Comparison of ENCODE assay signal across 18 cellular contexts in genomic region chr5:172165465-172165864, GRCh38. TPM values are rescaled to one million over a fixed set of nuclear protein-coding genes. Genes with fewer than 3 reads are reported as not detected.
DNase-seq lines count a peak whose midpoint lies in the region; ATAC-seq lines count a peak whose summit lies in the region.
"Had no signal": no experiment of that assay in that cellular context is flagged by ENCODE, and none has a peak within 500 bp of the region (broad histone marks: within the 10 kb centered on the region; RNA-seq: fewer than 3 reads in every experiment).

No MANE protein-coding gene starts in this region.

- no peaks in the 10 kb centered on the region for H3K27me3 Mint-ChIP-seq in activated CD4-positive, alpha-beta memory T cell treated with anti-CD3 and anti-CD28 coated beads for 36 hours
- H3K27me3 Mint-ChIP-seq in activated CD4-positive, alpha-beta memory T cell treated with anti-CD3 and anti-CD28 coated beads, Interleukin-2, amount 10 ng/mL, durations not matched to agents 7 days and 5 days = no peaks in the 10 kb centered on the region
- H3K27me3 Mint-ChIP-seq in activated T-helper 17 cell treated with anti-CD3 and anti-CD28 coated beads, Interleukin-2, amount 50 U/mL, for 72 hours = no peaks in the 10 kb centered on the region
- no peaks in the 10 kb centered on the region for H3K27me3 Mint-ChIP-seq in stimulated activated naive B cell treated with anti-CD40 and anti-IgM and Interleukin-4, amounts not matched to agents 10 μg/mL and 1 μg/mL and 100 μg/mL, for 72 hours
- no peaks in the 10 kb centered on the region for H3K27me3 Mint-ChIP-seq in activated T-cell treated with anti-CD3 and anti-CD28 coated beads, Interleukin-2, amount 50 U/mL, for 72 hours (ENCODE audit: low read depth)

- CTCF ChIA-PET in activated CD4-positive, alpha-beta memory T cell treated with anti-CD3 and anti-CD28 coated beads for 36 hours (lab: Charles Lee) = interaction anchor here (0.8 to 1.6 kb wide), 3 partner anchors 9 to 22 kb away, joined by 3 to 4 read pairs (median 3); no protein-coding TSS in a partner anchor
- CTCF ChIA-PET in activated CD4-positive, alpha-beta memory T cell treated with anti-CD3 and anti-CD28 coated beads, Interleukin-2, amount 10 ng/mL, durations not matched to agents 7 days and 5 days (lab: Charles Lee) = interaction anchor here (0.6 to 0.9 kb wide), 2 partner anchors 9 to 59 kb away, joined by 3 to 4 read pairs; no protein-coding TSS in a partner anchor

- no peak for DNase-seq in activated CD4-positive, alpha-beta memory T cell treated with anti-CD3 and anti-CD28 coated beads for 36 hours
- no peak for DNase-seq in activated CD4-positive, alpha-beta memory T cell treated with anti-CD3 and anti-CD28 coated beads, Interleukin-2, amount 10 ng/mL, durations not matched to agents 7 days and 5 days
- DNase-seq in stimulated activated naive B cell treated with anti-CD40 and anti-IgM and Interleukin-4, amounts not matched to agents 10 μg/mL and 1 μg/mL and 100 μg/mL, for 72 hours = no peak
- DNase-seq in activated T-cell treated with anti-CD3 and anti-CD28 coated beads, Interleukin-2, amount 50 U/mL, for 72 hours = no peak
- no peak for DNase-seq in SHP77 treated with DMSO at 0.1 percent for 48 hours (lab: John Stamatoyannopoulos, UW)
- DNase-seq: 8988T, mucosa of descending colon, NCI-H1048, NCI-H510A treated with DMSO at 0.1 percent for 48 hours, tibial artery had no signal

- no peaks in the 10 kb centered on the region for H3K9me3 Mint-ChIP-seq in activated CD4-positive, alpha-beta memory T cell treated with anti-CD3 and anti-CD28 coated beads for 36 hours
- H3K9me3 Mint-ChIP-seq in activated CD4-positive, alpha-beta memory T cell treated with anti-CD3 and anti-CD28 coated beads, Interleukin-2, amount 10 ng/mL, durations not matched to agents 7 days and 5 days = no peaks in the 10 kb centered on the region
- H3K9me3 Mint-ChIP-seq in activated T-helper 17 cell treated with anti-CD3 and anti-CD28 coated beads, Interleukin-2, amount 50 U/mL, for 72 hours = peaks cover 4% of the 10 kb centered on the region
- no peaks in the 10 kb centered on the region for H3K9me3 Mint-ChIP-seq in stimulated activated naive B cell treated with anti-CD40 and anti-IgM and Interleukin-4, amounts not matched to agents 10 μg/mL and 1 μg/mL and 100 μg/mL, for 72 hours
- no peaks in the 10 kb centered on the region for H3K9me3 Mint-ChIP-seq in activated T-cell treated with anti-CD3 and anti-CD28 coated beads, Interleukin-2, amount 50 U/mL, for 72 hours
- H3K9me3 Mint-ChIP-seq: activated T-helper 1 cell treated with anti-CD3 and anti-CD28 coated beads, Interleukin-12 subunit alpha, Interleukin-12 subunit beta, Interleukin-2, Interleukin-4 antibody, amounts not matched to agents 30 ng/mL and 10 ng/mL and 1 ng/mL, durations not matched to agents 14 hours and 24 hours and 36 hours had no signal

- H3K27ac Mint-ChIP-seq in activated CD4-positive, alpha-beta memory T cell treated with anti-CD3 and anti-CD28 coated beads for 36 hours = peak overlapping the region; percentile 67
- H3K27ac Mint-ChIP-seq in activated CD4-positive, alpha-beta memory T cell treated with anti-CD3 and anti-CD28 coated beads, Interleukin-2, amount 10 ng/mL, durations not matched to agents 7 days and 5 days = no peak overlapping the region
- H3K27ac Mint-ChIP-seq in activated T-helper 17 cell treated with anti-CD3 and anti-CD28 coated beads, Interleukin-2, amount 50 U/mL, for 72 hours = peak overlapping the region; percentile 76
- peak overlapping the region; percentile 76 for H3K27ac Mint-ChIP-seq in stimulated activated naive B cell treated with anti-CD40 and anti-IgM and Interleukin-4, amounts not matched to agents 10 μg/mL and 1 μg/mL and 100 μg/mL, for 72 hours
- no peak overlapping the region for H3K27ac Mint-ChIP-seq in activated T-cell treated with anti-CD3 and anti-CD28 coated beads, Interleukin-2, amount 50 U/mL, for 72 hours
- H3K27ac Mint-ChIP-seq: activated T-helper 1 cell treated with anti-CD3 and anti-CD28 coated beads, Interleukin-12 subunit alpha, Interleukin-12 subunit beta, Interleukin-2, Interleukin-4 antibody, amounts not matched to agents 30 ng/mL and 10 ng/mL and 1 ng/mL, durations not matched to agents 14 hours and 24 hours and 36 hours had no signal

- H3K4me1 Mint-ChIP-seq in activated CD4-positive, alpha-beta memory T cell treated with anti-CD3 and anti-CD28 coated beads for 36 hours (ENCODE audit: low read depth) = peaks cover 80% of the 10 kb centered on the region
- peaks cover 70% of the 10 kb centered on the region for H3K4me1 Mint-ChIP-seq in activated CD4-positive, alpha-beta memory T cell treated with anti-CD3 and anti-CD28 coated beads, Interleukin-2, amount 10 ng/mL, durations not matched to agents 7 days and 5 days
- H3K4me1 Mint-ChIP-seq in activated T-helper 17 cell treated with anti-CD3 and anti-CD28 coated beads, Interleukin-2, amount 50 U/mL, for 72 hours = peaks cover 48% of the 10 kb centered on the region
- H3K4me1 Mint-ChIP-seq in stimulated activated naive B cell treated with anti-CD40 and anti-IgM and Interleukin-4, amounts not matched to agents 10 μg/mL and 1 μg/mL and 100 μg/mL, for 72 hours = peaks cover 46 to 92% of the 10 kb centered on the region in 2 donors
- H3K4me1 Mint-ChIP-seq in activated T-cell treated with anti-CD3 and anti-CD28 coated beads, Interleukin-2, amount 50 U/mL, for 72 hours (ENCODE audit: low read depth) = peaks cover 75% of the 10 kb centered on the region

- ATAC-seq in HG02642 (IDR thresholded peaks at IDR 0.05; ENCODE audit: poor library complexity, unreplicated experiment) = peak; percentile 61
- ATAC-seq in activated T-helper 17 cell treated with anti-CD3 and anti-CD28 coated beads, Interleukin-2, amount 50 U/mL, for 72 hours (replicated peaks) = peak; percentile 49
- ATAC-seq in stimulated activated naive B cell treated with anti-CD40 and anti-IgM and Interleukin-4, amounts not matched to agents 10 μg/mL and 1 μg/mL and 100 μg/mL, for 72 hours (replicated peaks) = peak; percentile 52 to 72
- no peak for ATAC-seq in activated T-cell treated with anti-CD3 and anti-CD28 coated beads, Interleukin-2, amount 50 U/mL, for 72 hours (replicated peaks in 1 of 2)
- no peak for ATAC-seq in GM21515 (IDR thresholded peaks at IDR 0.05; ENCODE audit: unreplicated experiment)

- H3K36me3 Mint-ChIP-seq in activated CD4-positive, alpha-beta memory T cell treated with anti-CD3 and anti-CD28 coated beads for 36 hours = peaks cover 14% of the 10 kb centered on the region
- peaks cover 70% of the 10 kb centered on the region for H3K36me3 Mint-ChIP-seq in activated CD4-positive, alpha-beta memory T cell treated with anti-CD3 and anti-CD28 coated beads, Interleukin-2, amount 10 ng/mL, durations not matched to agents 7 days and 5 days (ENCODE audit: low read depth)
- H3K36me3 Mint-ChIP-seq in activated T-helper 17 cell treated with anti-CD3 and anti-CD28 coated beads, Interleukin-2, amount 50 U/mL, for 72 hours (ENCODE audit: low read depth) = peaks cover 61% of the 10 kb centered on the region
- peaks cover 34 to 42% of the 10 kb centered on the region in 2 donors for H3K36me3 Mint-ChIP-seq in stimulated activated naive B cell treated with anti-CD40 and anti-IgM and Interleukin-4, amounts not matched to agents 10 μg/mL and 1 μg/mL and 100 μg/mL, for 72 hours
- H3K36me3 Mint-ChIP-seq in activated T-cell treated with anti-CD3 and anti-CD28 coated beads, Interleukin-2, amount 50 U/mL, for 72 hours (ENCODE audit: insufficient read depth in 2 of 2) = peaks cover 4 to 7% of the 10 kb centered on the region in 2 donors

- intact Hi-C loops in activated CD4-positive, alpha-beta memory T cell treated with anti-CD3 and anti-CD28 coated beads for 36 hours (cut with micrococcal nuclease) = no loop called here

- H3K4me3 Mint-ChIP-seq in activated CD4-positive, alpha-beta memory T cell treated with anti-CD3 and anti-CD28 coated beads for 36 hours = no peak overlapping the region
- H3K4me3 Mint-ChIP-seq in activated CD4-positive, alpha-beta memory T cell treated with anti-CD3 and anti-CD28 coated beads, Interleukin-2, amount 10 ng/mL, durations not matched to agents 7 days and 5 days = no peak overlapping the region
- peak overlapping the region; percentile 13 for H3K4me3 Mint-ChIP-seq in activated T-helper 17 cell treated with anti-CD3 and anti-CD28 coated beads, Interleukin-2, amount 50 U/mL, for 72 hours
- H3K4me3 Mint-ChIP-seq in stimulated activated naive B cell treated with anti-CD40 and anti-IgM and Interleukin-4, amounts not matched to agents 10 μg/mL and 1 μg/mL and 100 μg/mL, for 72 hours = no peak overlapping the region
- H3K4me3 Mint-ChIP-seq in activated T-cell treated with anti-CD3 and anti-CD28 coated beads, Interleukin-2, amount 50 U/mL, for 72 hours = no peak overlapping the region
- H3K4me3 Mint-ChIP-seq: activated T-helper 1 cell treated with anti-CD3 and anti-CD28 coated beads, Interleukin-12 subunit alpha, Interleukin-12 subunit beta, Interleukin-2, Interleukin-4 antibody, amounts not matched to agents 30 ng/mL and 10 ng/mL and 1 ng/mL, durations not matched to agents 14 hours and 24 hours and 36 hours had no signal

- POLR2A ChIA-PET in activated CD4-positive, alpha-beta memory T cell treated with anti-CD3 and anti-CD28 coated beads for 36 hours (lab: Charles Lee) = interaction anchor here (2.3 kb wide), 1 partner anchor 9 kb away, joined by 12 read pairs; no protein-coding TSS in a partner anchor
- POLR2A ChIA-PET in activated CD4-positive, alpha-beta memory T cell treated with anti-CD3 and anti-CD28 coated beads, Interleukin-2, amount 10 ng/mL, durations not matched to agents 7 days and 5 days (lab: Charles Lee) = interaction anchor here (1.2 to 6.4 kb wide), 2 partner anchors 9 to 73 kb away, joined by 3 to 53 read pairs; no protein-coding TSS in a partner anchor

RNA-seq across cellular contexts. Expression of gene STK10, which starts 22.6 kb away (rescaled TPM):
- total RNA-seq in activated CD4-positive, alpha-beta memory T cell treated with anti-CD3 and anti-CD28 coated beads for 36 hours = 100 to 1,000 TPM in 1 of 2 experiments, 10 to 100 TPM in 1; 98.2 to 104 TPM
- 100 to 1,000 TPM; 301 to 316 TPM for total RNA-seq in activated CD4-positive, alpha-beta memory T cell treated with anti-CD3 and anti-CD28 coated beads, Interleukin-2, amount 10 ng/mL, durations not matched to agents 7 days and 5 days
- total RNA-seq in activated T-helper 17 cell treated with anti-CD3 and anti-CD28 coated beads, Interleukin-2, amount 50 U/mL, for 72 hours = 100 to 1,000 TPM; 140 to 158 TPM
- total RNA-seq in activated T-cell treated with anti-CD3 and anti-CD28 coated beads, Interleukin-2, amount 50 U/mL, for 72 hours = 100 to 1,000 TPM; 126 to 134 TPM

RNA-seq across cellular contexts. Expression of gene EFCAB9, which starts 28.5 kb away (rescaled TPM):
- not detected for total RNA-seq in activated CD4-positive, alpha-beta memory T cell treated with anti-CD3 and anti-CD28 coated beads for 36 hours
- not detected for total RNA-seq in activated CD4-positive, alpha-beta memory T cell treated with anti-CD3 and anti-CD28 coated beads, Interleukin-2, amount 10 ng/mL, durations not matched to agents 7 days and 5 days
- total RNA-seq in activated T-helper 17 cell treated with anti-CD3 and anti-CD28 coated beads, Interleukin-2, amount 50 U/mL, for 72 hours = not detected
- not detected for total RNA-seq in activated T-cell treated with anti-CD3 and anti-CD28 coated beads, Interleukin-2, amount 50 U/mL, for 72 hours
- total RNA-seq: activated T-helper 1 cell treated with anti-CD3 and anti-CD28 coated beads, Interleukin-12 subunit alpha, Interleukin-12 subunit beta, Interleukin-2, Interleukin-4 antibody, amounts not matched to agents 30 ng/mL and 10 ng/mL and 1 ng/mL, durations not matched to agents 14 hours and 24 hours and 36 hours; breast epithelium; Daoy; mucosa of descending colon; right atrium auricular region; Right ventricle myocardium inferior had no signal

Comparison
In these comparisons a context has a peak if more than half of its experiments do, and no peak if none do; other contexts are left out.
1. H3K27ac Mint-ChIP-seq: peak in activated CD4-positive, alpha-beta memory T cell treated with anti-CD3 and anti-CD28 coated beads for 36 hours (single experiment), activated T-helper 17 cell treated with anti-CD3 and anti-CD28 coated beads, Interleukin-2, amount 50 U/mL, for 72 hours (single experiment) and stimulated activated naive B cell treated with anti-CD40 and anti-IgM and Interleukin-4, amounts not matched to agents 10 μg/mL and 1 μg/mL and 100 μg/mL, for 72 hours (single experiment); none in activated CD4-positive, alpha-beta memory T cell treated with anti-CD3 and anti-CD28 coated beads, Interleukin-2, amount 10 ng/mL, durations not matched to agents 7 days and 5 days (single experiment) and activated T-cell treated with anti-CD3 and anti-CD28 coated beads, Interleukin-2, amount 50 U/mL, for 72 hours (single experiment).
2. ATAC-seq: peak in HG02642 (single experiment), activated T-helper 17 cell treated with anti-CD3 and anti-CD28 coated beads, Interleukin-2, amount 50 U/mL, for 72 hours (single experiment) and stimulated activated naive B cell treated with anti-CD40 and anti-IgM and Interleukin-4, amounts not matched to agents 10 μg/mL and 1 μg/mL and 100 μg/mL, for 72 hours (2 of 2); none in activated T-cell treated with anti-CD3 and anti-CD28 coated beads, Interleukin-2, amount 50 U/mL, for 72 hours (0 of 2) and GM21515 (single experiment).